ENCODE assay signal across 23 cellular contexts in genomic region chr2:205427112-205427511, GRCh38.
DNase-seq lines count a peak whose midpoint lies in the region; ATAC-seq and TF ChIP-seq lines count a peak whose summit lies in the region.
"Had no signal": no experiment of that assay in that cellular context is flagged by ENCODE, and none has a peak within 500 bp of the region (broad histone marks: within the 10 kb centered on the region; RNA-seq: fewer than 3 reads in every experiment).

No MANE protein-coding gene starts in this region.

- H2AFZ ChIP-seq in fibroblast of lung (ENCODE audit: low read length), result no peak overlapping the region

- H3K27ac ChIP-seq in fibroblast of lung (ENCODE audit: insufficient read depth, low read length), result no peak overlapping the region
- no peak overlapping the region for H3K27ac ChIP-seq in A673 (ENCODE audit: low read depth, low read length, poor library complexity, severe bottlenecking)
- H3K27ac ChIP-seq: cardiac muscle cell, dorsolateral prefrontal cortex, SK-N-MC, thyroid gland had no signal

- H3K4me1 ChIP-seq in fibroblast of lung (ENCODE audit: control insufficient read depth, extremely low read depth, insufficient read depth, low read length), result no peaks in the 10 kb centered on the region
- no peaks in the 10 kb centered on the region for H3K4me1 ChIP-seq in A673 (ENCODE audit: insufficient read depth, low read length, poor library complexity, severe bottlenecking)
- H3K4me1 ChIP-seq: thyroid gland had no signal

- H3K27me3 ChIP-seq in fibroblast of lung (ENCODE audit: control insufficient read depth, insufficient read depth, low read length) (no peaks in the 10 kb centered on the region), A673 (replicated peaks; ENCODE audit: insufficient read depth, low read depth, low read length, poor library complexity) (no peaks in the 10 kb centered on the region)
- H3K27me3 ChIP-seq: cardiac muscle cell, dorsolateral prefrontal cortex, thyroid gland had no signal

- H3K36me3 ChIP-seq in fibroblast of lung (ENCODE audit: control insufficient read depth, insufficient read depth, low read length) (no peaks in the 10 kb centered on the region), A673 (ENCODE audit: insufficient read depth, low read length, poor library complexity, severe bottlenecking) (no peaks in the 10 kb centered on the region)
- H3K36me3 ChIP-seq: cardiac muscle cell, thyroid gland had no signal

- BruUV-seq in A673 (replicated peaks; lab: Mats Ljungman, UMichigan), result no TSS peak

- TF ChIP-seq CTCF in fibroblast of lung (conservative IDR thresholded peaks at IDR 0.05 in 1 of 2, IDR thresholded peaks at IDR 0.05 in 1 of 2; ENCODE audit: low read depth in 1 of 2, low read length in 2 of 2) (no peak), A673 (conservative IDR thresholded peaks at IDR 0.05; ENCODE audit: low read depth, low read length) (no peak)

- intact Hi-C loops in A673 (cut with micrococcal nuclease; ENCODE audit: unreplicated experiment), result no loop called here

- H3K9ac ChIP-seq in fibroblast of lung (ENCODE audit: insufficient read depth, low read length), result no peak overlapping the region

- H4K20me1 ChIP-seq in fibroblast of lung (ENCODE audit: control insufficient read depth, extremely low read depth, insufficient read depth, low read length), result no peaks in the 10 kb centered on the region

- H3K4me3 ChIP-seq in fibroblast of lung (replicated peaks in 1 of 4; ENCODE audit: control extremely low read depth in 1 of 4, insufficient read depth in 1 of 4, low read depth in 3 of 4, low read length in 4 of 4) (no peak overlapping the region), skeletal muscle cell (ENCODE audit: low read depth, low read length) (no peak overlapping the region), A673 (ENCODE audit: low read depth, low read length, poor library complexity, severe bottlenecking) (no peak overlapping the region)
- H3K4me3 ChIP-seq: cardiac muscle cell, dorsolateral prefrontal cortex, SK-N-MC, thyroid gland had no signal

- H3K9me3 ChIP-seq in fibroblast of lung (ENCODE audit: control insufficient read depth, insufficient read depth, low read depth, low read length) (no peaks in the 10 kb centered on the region), A673 (ENCODE audit: low read depth, low read length, poor library complexity, severe bottlenecking) (no peaks in the 10 kb centered on the region)
- H3K9me3 ChIP-seq: thyroid gland had no signal

- DNase-seq in EL (peak; percentile 53), amniotic epithelial cell (ENCODE audit: low read depth) (peak; percentile 24), fibroblast of lung (ENCODE audit: low read depth in 2 of 2) (peak; percentile 64 to 94), skeletal muscle cell (ENCODE audit: low read depth) (peak; percentile 71), NCI-H1105 treated with DMSO at 0.1 percent for 48 hours (lab: John Stamatoyannopoulos, UW) (no peak), A673 (ENCODE audit: low spot score) (no peak)
- DNase-seq: activated CD4-positive, alpha-beta T cell treated with anti-CD3 and anti-CD28 coated beads, Interleukin-2, amount 10 ng/mL, durations not matched to agents 7 days and 5 days; activated effector memory CD4-positive, alpha-beta T cell treated with Interleukin-2 at 50 U/mL for 16 hours; activated naive CD8-positive, alpha-beta T cell treated with anti-CD3 and anti-CD28 coated beads, Interleukin-2, amount 10 ng/mL, durations not matched to agents 7 days and 5 days; dorsolateral prefrontal cortex; kidney glomerular epithelial cell; MM.1S; NCI-H1436 treated with DMSO at 0.1 percent for 48 hours; NCI-H510A; NK-92 treated with Interleukin-12 subunit alpha and Interleukin-12 subunit beta, amount 100 ng/mL, for 24 hours; occipital lobe; stimulated activated CD4-positive, alpha-beta T cell treated with anti-CD3 and anti-CD28 coated beads, Interleukin-4, amount 100 ng/mL, for 24 hours; stimulated activated naive CD4-positive, alpha-beta T cell treated with Interleukin-2 at 50 U/mL for 16 hours; thyroid gland had no signal

- H3K79me2 ChIP-seq in fibroblast of lung (ENCODE audit: control insufficient read depth, insufficient read depth, low read length), result no peaks in the 10 kb centered on the region

- CTCF ChIA-PET in A673 (lab: Charles Lee), result no interaction called here

- POLR2A ChIA-PET in A673 (lab: Charles Lee; ENCODE audit: low non-redundant PET), result no interaction called here

- H3K4me2 ChIP-seq in fibroblast of lung (ENCODE audit: extremely low read depth, insufficient read depth, low read length), result no peak overlapping the region

- no peak for ATAC-seq in GM18867 (IDR thresholded peaks at IDR 0.05; ENCODE audit: unreplicated experiment)
- no peak for ATAC-seq in GM19452 (IDR thresholded peaks at IDR 0.05; ENCODE audit: unreplicated experiment)

Comparison
In these comparisons a context has a peak if more than half of its experiments do, and no peak if none do; other contexts are left out.
1. DNase-seq: peak in EL (single experiment), amniotic epithelial cell (single experiment), fibroblast of lung (2 of 2) and skeletal muscle cell (single experiment); none in NCI-H1105 treated with DMSO at 0.1 percent for 48 hours (single experiment) and A673 (single experiment).